ENCODE assay signal across 2 cellular contexts in the genomic region with DNA sequence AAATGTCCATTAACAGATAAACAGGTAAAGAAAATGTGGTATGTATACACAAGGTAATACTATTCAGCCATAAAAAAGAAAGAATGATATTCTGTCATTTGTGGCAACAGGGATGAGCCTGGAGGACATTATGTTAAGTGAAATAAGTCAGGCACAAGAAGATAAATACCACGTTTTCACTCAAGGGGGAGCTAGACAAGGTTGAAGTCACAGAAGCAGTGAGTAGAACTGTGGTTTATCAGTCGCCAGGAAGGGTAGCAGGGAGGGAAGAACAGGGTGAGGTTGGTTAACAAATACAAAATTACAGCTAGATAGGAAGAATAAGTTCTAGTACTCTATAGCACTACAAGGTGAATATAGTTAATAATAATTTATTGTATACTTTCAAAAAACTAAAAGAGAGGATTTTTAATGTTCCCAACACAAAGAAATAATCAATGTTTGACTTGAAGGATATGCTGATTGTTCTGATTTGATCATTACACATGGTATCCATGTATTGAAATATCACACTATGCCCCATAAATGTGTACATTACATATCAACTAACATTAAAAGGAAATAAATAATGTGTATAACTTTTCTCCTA.
A peak's percentile ranks its signal among the peaks of the same experiment; 100 is the strongest.
TF ChIP-seq lines count a peak whose summit lies in the region.

No MANE protein-coding gene starts in this region.

TF ChIP-seq in IMR-90, 13 proteins besides CTCF, POLR2A, EP300 and RAD21:
- peak; percentile 34 for TF ChIP-seq SMC3 (IDR thresholded peaks at IDR 0.05; ENCODE audit: low read depth, low read length)
- TF ChIP-seq, protein P1, sequence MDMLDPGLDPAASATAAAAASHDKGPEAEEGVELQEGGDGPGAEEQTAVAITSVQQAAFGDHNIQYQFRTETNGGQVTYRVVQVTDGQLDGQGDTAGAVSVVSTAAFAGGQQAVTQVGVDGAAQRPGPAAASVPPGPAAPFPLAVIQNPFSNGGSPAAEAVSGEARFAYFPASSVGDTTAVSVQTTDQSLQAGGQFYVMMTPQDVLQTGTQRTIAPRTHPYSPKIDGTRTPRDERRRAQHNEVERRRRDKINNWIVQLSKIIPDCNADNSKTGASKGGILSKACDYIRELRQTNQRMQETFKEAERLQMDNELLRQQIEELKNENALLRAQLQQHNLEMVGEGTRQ (IDR thresholded peaks at IDR 0.05; ENCODE audit: low read depth, low read length), result no peak

TF ChIP-seq in endothelial cell of umbilical vein, 7 proteins besides CTCF, POLR2A, EP300 and RAD21:
- TF ChIP-seq, protein P2, sequence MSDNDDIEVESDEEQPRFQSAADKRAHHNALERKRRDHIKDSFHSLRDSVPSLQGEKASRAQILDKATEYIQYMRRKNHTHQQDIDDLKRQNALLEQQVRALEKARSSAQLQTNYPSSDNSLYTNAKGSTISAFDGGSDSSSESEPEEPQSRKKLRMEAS (IDR thresholded peaks at IDR 0.05; ENCODE audit: insufficient read depth, insufficient read length), result no peak
- TF ChIP-seq FOS (IDR thresholded peaks at IDR 0.05; ENCODE audit: borderline replicate concordance, insufficient read depth, low read length) (no peak), EZH2 (IDR thresholded peaks at IDR 0.05; ENCODE audit: borderline replicate concordance, low read depth, low read length, severe bottlenecking) (no peak), JUN (IDR thresholded peaks at IDR 0.05; ENCODE audit: borderline replicate concordance, insufficient read depth, insufficient read length, low read depth) (no peak), MYC (IDR thresholded peaks at IDR 0.05; ENCODE audit: low read depth, low read length) (no peak), POLR2AphosphoS5 (IDR thresholded peaks at IDR 0.05; ENCODE audit: insufficient read depth, low read depth, low read length) (no peak), GATA2 (IDR thresholded peaks at IDR 0.05; ENCODE audit: insufficient read depth, insufficient read length, low read depth, low read length) (no peak)
